Comparison of ENCODE assay signal across 10 cellular contexts in the genomic region with DNA sequence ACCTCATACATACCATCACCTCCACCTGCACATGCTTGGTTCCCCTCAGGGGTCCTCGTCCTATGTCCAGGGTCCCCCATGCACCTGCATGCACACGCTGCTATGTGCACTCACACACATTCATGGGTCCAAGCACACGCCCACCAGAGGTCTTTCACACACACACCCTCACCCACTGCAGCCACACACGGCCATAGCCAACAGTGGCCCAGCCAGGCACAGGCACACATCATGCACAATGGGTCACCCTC. TPM values are rescaled to one million over a fixed set of nuclear protein-coding genes. Genes with fewer than 3 reads are reported as not detected.
DNase-seq lines count a peak whose midpoint lies in the region; TF ChIP-seq lines count a peak whose summit lies in the region.
"Had no signal": no experiment of that assay in that cellular context is flagged by ENCODE, and none has a peak within 500 bp of the region (broad histone marks: within the 10 kb centered on the region; RNA-seq: fewer than 3 reads in every experiment).

No MANE protein-coding gene starts in this region.

- H3K27ac Mint-ChIP-seq in CD8-positive, alpha-beta memory T cell: peak overlapping the region in 5 of 8 donors; percentile 45 to 71 (median 66)
- H3K27ac Mint-ChIP-seq in activated CD4-positive, alpha-beta memory T cell treated with anti-CD3 and anti-CD28 coated beads for 36 hours: no peak overlapping the region

- TF ChIP-seq CTCF in foreskin fibroblast (IDR thresholded peaks at IDR 0.05; ENCODE audit: low read depth, low read length): no peak
- TF ChIP-seq CTCF in prostate gland (IDR thresholded peaks at IDR 0.05): no peak

- CTCF ChIA-PET in CD8-positive, alpha-beta memory T cell (lab: Charles Lee): no interaction called here
- CTCF ChIA-PET in activated CD4-positive, alpha-beta memory T cell treated with anti-CD3 and anti-CD28 coated beads for 36 hours (lab: Charles Lee): interaction anchor here (1.1 to 1.2 kb wide), 2 partner anchors 125 to 189 kb away, joined by 3 to 6 read pairs; no protein-coding TSS in a partner anchor

- H3K9me3 Mint-ChIP-seq in CD8-positive, alpha-beta memory T cell: no peaks in the 10 kb centered on the region
- H3K9me3 Mint-ChIP-seq in activated CD4-positive, alpha-beta memory T cell treated with anti-CD3 and anti-CD28 coated beads for 36 hours: no peaks in the 10 kb centered on the region

- intact Hi-C loops in activated CD4-positive, alpha-beta memory T cell treated with anti-CD3 and anti-CD28 coated beads for 36 hours (cut with micrococcal nuclease): no loop called here
- intact Hi-C loops in prostate gland (cut with DNase I): no loop called here

- no peak overlapping the region for H3K27ac ChIP-seq in CD8-positive, alpha-beta memory T cell (ENCODE audit: low read depth, low read length)
- H3K27ac ChIP-seq in prostate gland: peak overlapping the region in 1 of 2 donors; percentile 45

- H3K36me3 ChIP-seq in CD8-positive, alpha-beta memory T cell (ENCODE audit: insufficient read depth, low read length): no peaks in the 10 kb centered on the region
- H3K36me3 ChIP-seq in prostate gland: no peaks in the 10 kb centered on the region

- peaks cover 15% of the 10 kb centered on the region for H3K27me3 ChIP-seq in CD8-positive, alpha-beta memory T cell (ENCODE audit: insufficient read depth, low read length, poor library complexity, severe bottlenecking)
- no peaks in the 10 kb centered on the region for H3K27me3 ChIP-seq in prostate gland (replicated peaks; ENCODE audit: insufficient read depth)

- peak overlapping the region; percentile 79 to 88 (median 84) for H3K4me3 Mint-ChIP-seq in CD8-positive, alpha-beta memory T cell
- H3K4me3 Mint-ChIP-seq in activated CD4-positive, alpha-beta memory T cell treated with anti-CD3 and anti-CD28 coated beads for 36 hours: peak overlapping the region; percentile 70

- no peak for TF ChIP-seq POLR2A in prostate gland (IDR thresholded peaks at IDR 0.05)

- DNase-seq in CD8-positive, alpha-beta memory T cell: peak in 1 of 5 donors; percentile 39
- no peak for DNase-seq in activated CD4-positive, alpha-beta memory T cell treated with anti-CD3 and anti-CD28 coated beads for 36 hours
- DNase-seq in foreskin fibroblast (no peak), prostate gland (ENCODE audit: low spot score) (no peak), DMS153 (lab: John Stamatoyannopoulos, UW) (no peak), NCI-H2107 treated with DMSO at 0.1 percent for 48 hours (lab: John Stamatoyannopoulos, UW; ENCODE audit: unreplicated experiment) (no peak), OCI-M1 (lab: John Stamatoyannopoulos, UW) (no peak)
- no peak for DNase-seq in stimulated activated CD8-positive, alpha-beta memory T cell treated with anti-CD3 and anti-CD28 coated beads, Interleukin-4, amount 100 ng/mL, for 48 hours
- DNase-seq: activated CD4-positive, alpha-beta T cell treated with anti-CD3 and anti-CD28 coated beads, Interleukin-2, amount 50 U/mL, for 1 hour; NCI-H2081 had no signal

- no peaks in the 10 kb centered on the region for H3K9me3 ChIP-seq in CD8-positive, alpha-beta memory T cell (ENCODE audit: low read length)
- no peaks in the 10 kb centered on the region for H3K9me3 ChIP-seq in prostate gland

- peaks cover 26 to 48% of the 10 kb centered on the region in 2 donors for H3K27me3 Mint-ChIP-seq in CD8-positive, alpha-beta memory T cell
- peaks cover 31% of the 10 kb centered on the region for H3K27me3 Mint-ChIP-seq in activated CD4-positive, alpha-beta memory T cell treated with anti-CD3 and anti-CD28 coated beads for 36 hours

- H3K4me1 ChIP-seq in CD8-positive, alpha-beta memory T cell (ENCODE audit: insufficient read depth, low read length): peaks cover 15% of the 10 kb centered on the region
- H3K4me1 ChIP-seq in prostate gland (replicated peaks): peaks cover 6% of the 10 kb centered on the region

- H3K4me1 Mint-ChIP-seq in CD8-positive, alpha-beta memory T cell: peaks cover 14 to 19% (median 19%) of the 10 kb centered on the region in 3 donors
- H3K4me1 Mint-ChIP-seq in activated CD4-positive, alpha-beta memory T cell treated with anti-CD3 and anti-CD28 coated beads for 36 hours (ENCODE audit: low read depth): peaks cover 8% of the 10 kb centered on the region

- POLR2A ChIA-PET in CD8-positive, alpha-beta memory T cell (lab: Charles Lee): no interaction called here
- POLR2A ChIA-PET in activated CD4-positive, alpha-beta memory T cell treated with anti-CD3 and anti-CD28 coated beads for 36 hours (lab: Charles Lee): no interaction called here

- WGBS in prostate gland: 85% methylated on average over 3 of the region's 4 CpGs

- no peak overlapping the region for H3K4me3 ChIP-seq in CD8-positive, alpha-beta memory T cell (ENCODE audit: low read length)
- H3K4me3 ChIP-seq in foreskin fibroblast (ENCODE audit: low read depth in 1 of 2, low read length in 2 of 2): peak overlapping the region; percentile 66 to 73
- peak overlapping the region; percentile 39 to 52 for H3K4me3 ChIP-seq in prostate gland

- H3K36me3 Mint-ChIP-seq in CD8-positive, alpha-beta memory T cell: no peaks in the 10 kb centered on the region
- H3K36me3 Mint-ChIP-seq in activated CD4-positive, alpha-beta memory T cell treated with anti-CD3 and anti-CD28 coated beads for 36 hours: no peaks in the 10 kb centered on the region

RNA-seq across cellular contexts. Expression of a gene that starts 1.2 kb away (rescaled TPM):
- under 1 TPM; 0.44 TPM for total RNA-seq in CD8-positive, alpha-beta memory T cell
- polyA plus RNA-seq in CD8-positive, alpha-beta memory T cell: not detected
- total RNA-seq in activated CD4-positive, alpha-beta memory T cell treated with anti-CD3 and anti-CD28 coated beads for 36 hours: under 1 TPM; 0.12 to 0.17 TPM
- 10 to 100 TPM; 25.5 to 39.6 TPM for total RNA-seq in prostate gland

Comparison
In these comparisons a context has a peak if more than half of its experiments do, and no peak if none do; other contexts are left out.
1. RNA of a gene that starts 1.2 kb away (total RNA-seq): 25.5 to 39.6 TPM in prostate gland; 0.44 TPM in CD8-positive, alpha-beta memory T cell and 0.12 to 0.17 TPM in activated CD4-positive, alpha-beta memory T cell treated with anti-CD3 and anti-CD28 coated beads for 36 hours; every median in the first group is over 10 times any median in the second.